2 cellular contexts compared by ENCODE assay signal in genomic region chr19:48715276-48715675, GRCh38.
A peak's percentile ranks its signal among the peaks of the same experiment; 100 is the strongest.
TF ChIP-seq lines count a peak whose summit lies in the region.

No MANE protein-coding gene starts in this region.

TF ChIP-seq in HCT116, 20 proteins besides CTCF, POLR2A, EP300 and RAD21:
- TF ChIP-seq ATF3 (IDR thresholded peaks at IDR 0.05), result no peak
- TF ChIP-seq TCF7L2 (IDR thresholded peaks at IDR 0.05; ENCODE audit: borderline replicate concordance, extremely low read depth, insufficient read depth, insufficient read length), result no peak

TF ChIP-seq in GM12878, 131 proteins besides CTCF, POLR2A, EP300 and RAD21:
- TF ChIP-seq SUZ12 (IDR thresholded peaks at IDR 0.05; ENCODE audit: unreplicated experiment) (no peak), RUNX3 (IDR thresholded peaks at IDR 0.05; ENCODE audit: low read length) (no peak), RFX5 (IDR thresholded peaks at IDR 0.05; ENCODE audit: low read depth, low read length) (no peak), POU2F2 (IDR thresholded peaks at IDR 0.05; ENCODE audit: borderline replicate concordance, low read depth, low read length) (peak; percentile 61; the same call in 1 of the 3 replicates), SRF (IDR thresholded peaks at IDR 0.05; ENCODE audit: low read depth in 2 of 2, low read length in 2 of 2) (no peak), IKZF1 (conservative IDR thresholded peaks at IDR 0.05) (peak; percentile 8; the same call in 1 of the 2 replicates), ELK1 (IDR thresholded peaks at IDR 0.05; ENCODE audit: low read depth, low read length) (no peak), TAF1 (IDR thresholded peaks at IDR 0.05; ENCODE audit: borderline replicate concordance, low read depth, low read length) (no peak), STAT1 (conservative IDR thresholded peaks at IDR 0.05) (no peak), LARP7 (IDR thresholded peaks at IDR 0.05) (no peak), PAX8 (IDR thresholded peaks at IDR 0.05) (no peak)
TF ChIP-seq in GM12878: peak in this region for 2.
